1 cellular context compared by ENCODE assay signal in the genomic region with DNA sequence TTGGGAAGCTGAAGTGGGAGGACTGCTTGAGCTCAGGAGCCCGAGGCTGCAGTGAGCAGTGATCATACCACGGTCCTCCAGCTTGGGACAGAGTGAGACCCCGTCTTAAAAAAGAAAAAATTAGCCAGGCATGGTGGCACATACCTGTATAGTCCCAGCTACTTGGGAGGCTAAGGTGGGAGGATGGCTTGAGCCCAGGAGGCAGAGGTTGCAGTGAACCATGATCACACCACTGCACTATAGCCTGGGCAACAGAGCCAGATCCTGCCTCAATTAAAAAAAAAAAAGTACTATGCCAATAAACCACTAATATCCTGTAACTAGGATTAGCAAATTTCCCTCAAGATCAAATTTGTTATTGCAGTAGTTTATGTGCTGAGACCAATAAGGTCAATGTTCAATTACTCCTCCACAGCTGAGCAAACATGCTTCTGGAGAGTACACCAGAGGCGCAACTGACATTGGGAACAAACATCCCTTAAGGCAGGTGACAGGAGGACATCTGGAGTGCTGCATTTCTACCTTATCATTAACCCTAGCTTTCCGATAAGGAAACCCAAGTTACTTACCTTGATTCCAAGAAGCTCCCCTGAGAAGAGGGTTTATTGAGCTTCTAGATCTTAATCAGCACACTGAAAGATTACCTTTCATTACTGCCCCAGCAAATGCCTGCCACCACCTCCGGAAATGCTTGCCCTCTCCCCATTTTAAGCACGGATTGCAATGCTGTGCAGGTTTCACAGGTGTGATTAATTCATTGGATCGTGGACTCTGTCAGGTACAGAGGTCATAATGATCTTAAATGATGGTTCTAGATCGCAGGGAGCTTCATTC.
TF ChIP-seq lines count a peak whose summit lies in the region.

No MANE protein-coding gene starts in this region.

TF ChIP-seq in liver, 16 proteins besides CTCF, POLR2A, EP300 and RAD21 (continued from another document):
- TF ChIP-seq, protein P1, sequence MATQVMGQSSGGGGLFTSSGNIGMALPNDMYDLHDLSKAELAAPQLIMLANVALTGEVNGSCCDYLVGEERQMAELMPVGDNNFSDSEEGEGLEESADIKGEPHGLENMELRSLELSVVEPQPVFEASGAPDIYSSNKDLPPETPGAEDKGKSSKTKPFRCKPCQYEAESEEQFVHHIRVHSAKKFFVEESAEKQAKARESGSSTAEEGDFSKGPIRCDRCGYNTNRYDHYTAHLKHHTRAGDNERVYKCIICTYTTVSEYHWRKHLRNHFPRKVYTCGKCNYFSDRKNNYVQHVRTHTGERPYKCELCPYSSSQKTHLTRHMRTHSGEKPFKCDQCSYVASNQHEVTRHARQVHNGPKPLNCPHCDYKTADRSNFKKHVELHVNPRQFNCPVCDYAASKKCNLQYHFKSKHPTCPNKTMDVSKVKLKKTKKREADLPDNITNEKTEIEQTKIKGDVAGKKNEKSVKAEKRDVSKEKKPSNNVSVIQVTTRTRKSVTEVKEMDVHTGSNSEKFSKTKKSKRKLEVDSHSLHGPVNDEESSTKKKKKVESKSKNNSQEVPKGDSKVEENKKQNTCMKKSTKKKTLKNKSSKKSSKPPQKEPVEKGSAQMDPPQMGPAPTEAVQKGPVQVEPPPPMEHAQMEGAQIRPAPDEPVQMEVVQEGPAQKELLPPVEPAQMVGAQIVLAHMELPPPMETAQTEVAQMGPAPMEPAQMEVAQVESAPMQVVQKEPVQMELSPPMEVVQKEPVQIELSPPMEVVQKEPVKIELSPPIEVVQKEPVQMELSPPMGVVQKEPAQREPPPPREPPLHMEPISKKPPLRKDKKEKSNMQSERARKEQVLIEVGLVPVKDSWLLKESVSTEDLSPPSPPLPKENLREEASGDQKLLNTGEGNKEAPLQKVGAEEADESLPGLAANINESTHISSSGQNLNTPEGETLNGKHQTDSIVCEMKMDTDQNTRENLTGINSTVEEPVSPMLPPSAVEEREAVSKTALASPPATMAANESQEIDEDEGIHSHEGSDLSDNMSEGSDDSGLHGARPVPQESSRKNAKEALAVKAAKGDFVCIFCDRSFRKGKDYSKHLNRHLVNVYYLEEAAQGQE (IDR thresholded peaks at IDR 0.05) = no peak
- TF ChIP-seq HNF4A (conservative IDR thresholded peaks at IDR 0.05) = peak; percentile 81 to 93
- peak; percentile 77 for TF ChIP-seq FOXA2 (IDR thresholded peaks at IDR 0.05)
- peak; percentile 39 to 82 for TF ChIP-seq JUND (IDR thresholded peaks at IDR 0.05)
- TF ChIP-seq, protein P2, sequence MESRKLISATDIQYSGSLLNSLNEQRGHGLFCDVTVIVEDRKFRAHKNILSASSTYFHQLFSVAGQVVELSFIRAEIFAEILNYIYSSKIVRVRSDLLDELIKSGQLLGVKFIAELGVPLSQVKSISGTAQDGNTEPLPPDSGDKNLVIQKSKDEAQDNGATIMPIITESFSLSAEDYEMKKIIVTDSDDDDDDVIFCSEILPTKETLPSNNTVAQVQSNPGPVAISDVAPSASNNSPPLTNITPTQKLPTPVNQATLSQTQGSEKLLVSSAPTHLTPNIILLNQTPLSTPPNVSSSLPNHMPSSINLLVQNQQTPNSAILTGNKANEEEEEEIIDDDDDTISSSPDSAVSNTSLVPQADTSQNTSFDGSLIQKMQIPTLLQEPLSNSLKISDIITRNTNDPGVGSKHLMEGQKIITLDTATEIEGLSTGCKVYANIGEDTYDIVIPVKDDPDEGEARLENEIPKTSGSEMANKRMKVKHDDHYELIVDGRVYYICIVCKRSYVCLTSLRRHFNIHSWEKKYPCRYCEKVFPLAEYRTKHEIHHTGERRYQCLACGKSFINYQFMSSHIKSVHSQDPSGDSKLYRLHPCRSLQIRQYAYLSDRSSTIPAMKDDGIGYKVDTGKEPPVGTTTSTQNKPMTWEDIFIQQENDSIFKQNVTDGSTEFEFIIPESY (IDR thresholded peaks at IDR 0.05) = no peak
- no peak for TF ChIP-seq GABPA (IDR thresholded peaks at IDR 0.05 in 1 of 2, conservative IDR thresholded peaks at IDR 0.05 in 1 of 2)
- TF ChIP-seq YY1 (IDR thresholded peaks at IDR 0.05) = peak; percentile 22
- TF ChIP-seq SP1 (IDR thresholded peaks at IDR 0.05) = peak; percentile 85
- TF ChIP-seq, protein P3, sequence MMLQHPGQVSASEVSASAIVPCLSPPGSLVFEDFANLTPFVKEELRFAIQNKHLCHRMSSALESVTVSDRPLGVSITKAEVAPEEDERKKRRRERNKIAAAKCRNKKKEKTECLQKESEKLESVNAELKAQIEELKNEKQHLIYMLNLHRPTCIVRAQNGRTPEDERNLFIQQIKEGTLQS (IDR thresholded peaks at IDR 0.05) = peak; percentile 51
